In the genomic region with DNA sequence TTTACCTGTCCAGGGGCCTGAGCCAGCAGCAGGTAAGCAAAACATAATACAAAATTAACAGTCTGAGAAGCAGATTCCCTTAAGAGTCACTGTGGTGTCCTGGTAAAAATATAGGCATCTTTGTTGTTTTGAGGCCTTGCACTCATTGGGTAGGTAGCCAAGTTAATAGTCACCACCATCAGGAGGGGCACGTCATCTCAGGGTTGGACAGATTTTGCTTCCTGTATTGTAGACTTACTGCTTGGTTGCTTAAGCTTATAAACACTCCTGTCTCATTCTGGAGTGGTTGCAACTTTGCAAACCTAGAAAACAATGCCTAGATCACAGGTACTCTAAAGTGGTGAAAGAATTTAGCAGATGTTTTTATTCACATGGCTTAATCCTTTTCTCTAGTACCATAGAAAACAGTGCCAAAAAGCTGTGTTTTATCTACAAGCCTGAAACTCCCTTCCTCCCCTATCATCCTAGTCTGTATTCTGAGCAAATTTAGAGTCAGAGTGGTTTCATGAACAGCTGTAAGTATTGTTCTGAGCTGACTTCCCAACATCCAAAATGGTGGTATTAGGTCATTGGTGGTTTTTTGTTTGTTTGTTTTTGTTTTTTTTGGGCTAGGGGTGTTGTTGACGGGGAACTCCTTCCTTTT, we compare ENCODE assay signal across 8 cellular contexts.
DNase-seq lines count a peak whose midpoint lies in the region; ATAC-seq and TF ChIP-seq lines count a peak whose summit lies in the region.

No MANE protein-coding gene starts in this region.

- H3K27me3 ChIP-seq in upper lobe of right lung: no peaks in the 10 kb centered on the region
- H3K27me3 ChIP-seq in H7 (ENCODE audit: control insufficient read depth, insufficient read depth, low read length): no peaks in the 10 kb centered on the region

- no peaks in the 10 kb centered on the region for H3K27me3 Mint-ChIP-seq in activated T-cell treated with anti-CD3 and anti-CD28 coated beads, Interleukin-2, amount 50 U/mL, for 24 hours

- intact Hi-C loops in upper lobe of right lung (cut with DNase I): no loop called here

- H3K9me3 ChIP-seq in upper lobe of right lung: no peaks in the 10 kb centered on the region

- peak overlapping the region; percentile 93 for H3K27ac Mint-ChIP-seq in activated T-cell treated with anti-CD3 and anti-CD28 coated beads, Interleukin-2, amount 50 U/mL, for 24 hours
- peak overlapping the region; percentile 99 for H3K27ac Mint-ChIP-seq in activated naive CD4-positive, alpha-beta T cell treated with anti-CD3 and anti-CD28 coated beads, Interleukin-2, amount 50 U/mL, for 72 hours

- H3K4me3 ChIP-seq in upper lobe of right lung: peak overlapping the region; percentile 56
- no peak overlapping the region for H3K4me3 ChIP-seq in H7 (ENCODE audit: insufficient read depth, low read depth, low read length)

- H3K9me3 Mint-ChIP-seq in activated T-cell treated with anti-CD3 and anti-CD28 coated beads, Interleukin-2, amount 50 U/mL, for 24 hours: no peaks in the 10 kb centered on the region
- H3K9me3 Mint-ChIP-seq in activated naive CD4-positive, alpha-beta T cell treated with anti-CD3 and anti-CD28 coated beads, Interleukin-2, amount 50 U/mL, for 72 hours: no peaks in the 10 kb centered on the region

- H3K36me3 Mint-ChIP-seq in activated T-cell treated with anti-CD3 and anti-CD28 coated beads, Interleukin-2, amount 50 U/mL, for 24 hours (ENCODE audit: low read depth): peaks cover 83% of the 10 kb centered on the region
- peaks cover 21 to 33% of the 10 kb centered on the region in 2 donors for H3K36me3 Mint-ChIP-seq in activated naive CD4-positive, alpha-beta T cell treated with anti-CD3 and anti-CD28 coated beads, Interleukin-2, amount 50 U/mL, for 72 hours

- no peak for DNase-seq in activated T-cell treated with anti-CD3 and anti-CD28 coated beads, Interleukin-2, amount 50 U/mL, for 24 hours
- DNase-seq in activated T-cell treated with anti-CD3 and anti-CD28 coated beads for 4 hours: no peak
- DNase-seq in activated naive CD4-positive, alpha-beta T cell treated with anti-CD3 and anti-CD28 coated beads, Interleukin-2, amount 50 U/mL, for 72 hours (ENCODE audit: low spot score in 2 of 2): no peak
- peak; percentile 66 for DNase-seq in kidney glomerular epithelial cell (lab: John Stamatoyannopoulos, UW)
- peak; percentile 31 for DNase-seq in upper lobe of right lung
- DNase-seq in H7: no peak
- DNase-seq in SIG-M5 treated with dmso at 0.1 percent for 504 hours (lab: John Stamatoyannopoulos, UW; ENCODE audit: unreplicated experiment): no peak

- TF ChIP-seq CTCF in upper lobe of right lung (IDR thresholded peaks at IDR 0.05): no peak

- peak overlapping the region; percentile 91 for H3K27ac ChIP-seq in upper lobe of right lung

- peak; percentile 30 for ATAC-seq in HG03280 (IDR thresholded peaks at IDR 0.05; ENCODE audit: unreplicated experiment)
- ATAC-seq in activated naive CD4-positive, alpha-beta T cell treated with anti-CD3 and anti-CD28 coated beads, Interleukin-2, amount 50 U/mL, for 72 hours: peak; percentile 10 to 72
- peak; percentile 53 for ATAC-seq in upper lobe of right lung

- peak overlapping the region; percentile 78 for H3K4me3 Mint-ChIP-seq in activated T-cell treated with anti-CD3 and anti-CD28 coated beads, Interleukin-2, amount 50 U/mL, for 24 hours

- H3K36me3 ChIP-seq in upper lobe of right lung (peaks cover 40% of the 10 kb centered on the region), H7 (replicated peaks; ENCODE audit: control insufficient read depth, insufficient read depth, low read length) (peaks cover 5% of the 10 kb centered on the region)

- H3K4me1 ChIP-seq in upper lobe of right lung: peaks cover 83% of the 10 kb centered on the region

- peaks cover 83% of the 10 kb centered on the region for H3K4me1 Mint-ChIP-seq in activated T-cell treated with anti-CD3 and anti-CD28 coated beads, Interleukin-2, amount 50 U/mL, for 24 hours (ENCODE audit: low read depth)

Comparison
In these comparisons a context has a peak if more than half of its experiments do, and no peak if none do; other contexts are left out.
1. DNase-seq: peak in kidney glomerular epithelial cell (single experiment) and upper lobe of right lung (single experiment); none in activated T-cell treated with anti-CD3 and anti-CD28 coated beads, Interleukin-2, amount 50 U/mL, for 24 hours (single experiment), activated T-cell treated with anti-CD3 and anti-CD28 coated beads for 4 hours (single experiment), activated naive CD4-positive, alpha-beta T cell treated with anti-CD3 and anti-CD28 coated beads, Interleukin-2, amount 50 U/mL, for 72 hours (0 of 2), H7 (single experiment) and SIG-M5 treated with dmso at 0.1 percent for 504 hours (single experiment).
2. Peak in every context shown above with its lines, with median percentiles within 50 percentile points of each other: ATAC-seq.